ENCODE assay signal across 19 cellular contexts in the genomic region with DNA sequence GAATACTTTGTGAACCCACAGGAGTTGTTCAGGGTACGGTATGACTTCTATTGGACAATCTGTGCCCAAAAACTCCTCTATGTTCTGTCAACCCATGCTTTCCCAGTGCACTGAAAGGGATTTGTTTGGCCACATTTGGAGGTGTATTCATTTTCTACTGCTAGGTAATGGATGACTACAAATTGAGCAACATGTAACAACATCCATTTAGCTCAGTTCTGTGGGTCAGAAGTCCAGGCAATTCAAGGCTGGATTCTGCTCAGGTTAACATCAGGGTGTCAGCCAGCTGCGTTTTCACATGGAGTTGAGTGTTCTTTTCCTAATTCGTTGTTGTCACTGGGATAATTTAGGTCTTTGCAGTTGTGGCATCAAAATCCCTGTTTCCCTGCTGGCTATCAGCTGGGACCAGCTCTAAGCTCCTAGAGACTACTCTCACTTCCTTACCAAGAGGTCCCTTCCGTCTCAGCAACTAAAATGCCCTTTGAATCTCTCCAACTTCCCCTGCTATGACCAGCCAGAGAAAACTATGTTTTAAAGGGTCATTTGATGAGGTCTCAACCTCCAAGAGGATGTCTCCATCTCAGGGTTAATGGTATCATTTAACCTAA. TPM values are rescaled to one million over a fixed set of nuclear protein-coding genes. Genes with fewer than 3 reads are reported as not detected.
DNase-seq lines count a peak whose midpoint lies in the region; ATAC-seq, FAIRE-seq and TF ChIP-seq lines count a peak whose summit lies in the region.
"Had no signal": no experiment of that assay in that cellular context is flagged by ENCODE, and none has a peak within 500 bp of the region (broad histone marks: within the 10 kb centered on the region; RNA-seq: fewer than 3 reads in every experiment).

No MANE protein-coding gene starts in this region.

- peak; percentile 80 for FAIRE-seq in GM12892 (lab: Jason Lieb, UNC)
- FAIRE-seq: HTR-8/SVneo had no signal

- ATAC-seq in left lobe of liver (peak; percentile 90), HG03460 (IDR thresholded peaks at IDR 0.05; ENCODE audit: unreplicated experiment) (no peak), GM18861 (IDR thresholded peaks at IDR 0.05; ENCODE audit: unreplicated experiment) (no peak)
- ATAC-seq: HCT116 had no signal

- TF ChIP-seq POLR2A in GM12892 (IDR thresholded peaks at IDR 0.05; ENCODE audit: low read depth, low read length): no peak

- DNase-seq in GM12892 (ENCODE audit: insufficient read length): no peak
- peak; percentile 19 for DNase-seq in MV-4-11 (lab: John Stamatoyannopoulos, UW)
- peak; percentile 72 for DNase-seq in left lobe of liver (ENCODE audit: low spot score)
- peak; percentile 29 for DNase-seq in renal cortical epithelial cell (ENCODE audit: low read depth)
- no peak for DNase-seq in middle frontal gyrus (ENCODE audit: extremely low spot score, low spot score)
- DNase-seq in amygdala (lab: John Stamatoyannopoulos, UW): no peak
- DNase-seq: 8988T; CD4-positive, alpha-beta memory T cell; DMS153; DMS79; GDM1; GOT3; H7; HFFc6 had no signal

RNA-seq across cellular contexts. Expression of a gene that starts 25.4 kb away (rescaled TPM):
- 8.7 TPM for polyA plus RNA-seq in GM12892 (2012; ENCODE audit: missing spikeins)
- total RNA-seq in left lobe of liver (1.9 TPM), renal cortical epithelial cell (5.2 and 10.6 TPM in 2 replicates)

RNA-seq across cellular contexts. Expression of a gene that starts 25.5 kb away (rescaled TPM):
- polyA plus RNA-seq in GM12892 (2012; ENCODE audit: missing spikeins): 2.7 TPM
- 0.65 TPM for total RNA-seq in left lobe of liver
- total RNA-seq in renal cortical epithelial cell: 0.75 TPM in 1 of 2 replicates, not detected in the other
- polyA plus RNA-seq: CD14-positive monocyte; CD4-positive, alpha-beta memory T cell had no signal

Comparison
In these comparisons a context has a peak if more than half of its experiments do, and no peak if none do; other contexts are left out.
1. DNase-seq: peak in MV-4-11 (single experiment), left lobe of liver (single experiment) and renal cortical epithelial cell (single experiment); none in GM12892 (single experiment), middle frontal gyrus (single experiment) and amygdala (0 of 56).